ENCODE assay signal across 6 cellular contexts in genomic region chr19:6739884-6740588, GRCh38. TPM values are rescaled to one million over a fixed set of nuclear protein-coding genes. Genes with fewer than 3 reads are reported as not detected.
DNase-seq lines count a peak whose midpoint lies in the region; ATAC-seq and TF ChIP-seq lines count a peak whose summit lies in the region.

No MANE protein-coding gene starts in this region.

- H3K9ac ChIP-seq in endocrine pancreas (ENCODE audit: control insufficient read depth, insufficient read depth, low read length), result peak overlapping the region; percentile 65

- WGBS in sigmoid colon, 2 donors, result 1% methylated on average over 34 of the region's 34 CpGs

- H3K4me1 ChIP-seq in endocrine pancreas (ENCODE audit: control insufficient read depth, insufficient read depth, low read length) (no peaks in the 10 kb centered on the region), sigmoid colon (peaks cover 0 to 86% (median 64%) of the 10 kb centered on the region in 4 donors)

- no peak for TF ChIP-seq EP300 in sigmoid colon (IDR thresholded peaks at IDR 0.05)

- POLR2A ChIA-PET in AG04450 (lab: Yijun Ruan, JAX), result no interaction called here

- no peaks in the 10 kb centered on the region for H3K36me3 ChIP-seq in endocrine pancreas (ENCODE audit: control insufficient read depth, insufficient read depth, low read length)
- H3K36me3 ChIP-seq in sigmoid colon, result peaks cover 4 to 17% (median 5%) of the 10 kb centered on the region in 4 donors

- intact Hi-C loops in sigmoid colon (cut with DNase I), result loop anchor here (2.0 to 10.0 kb wide), 6 partner anchors 108 to 1185 kb away; partner anchors contain the start of genes CTXN1, PNPLA6, SNAPC2 and TNFSF9

- H3K27me3 ChIP-seq in AG04450 (ENCODE audit: control insufficient read depth, insufficient read depth, low read length) (no peaks in the 10 kb centered on the region), endocrine pancreas (ENCODE audit: control insufficient read depth, insufficient read depth, low read length) (no peaks in the 10 kb centered on the region), sigmoid colon (no peaks in the 10 kb centered on the region)

- TF ChIP-seq CTCF in AG04450 (IDR thresholded peaks at IDR 0.05; ENCODE audit: low read depth, low read length) (no peak), sigmoid colon (IDR thresholded peaks at IDR 0.05) (no peak)

- DNase-seq in AG04450 (ENCODE audit: low read depth, low spot score) (no peak), NAMALWA (ENCODE audit: low spot score) (peak; percentile 29), sigmoid colon (no peak), A172 (ENCODE audit: low spot score) (no peak)

- no peak for ATAC-seq in HG02981 (IDR thresholded peaks at IDR 0.05; ENCODE audit: unreplicated experiment)

- H3K4me3 ChIP-seq in AG04450 (ENCODE audit: low read depth, low read length) (peak overlapping the region; percentile 82), endocrine pancreas (ENCODE audit: control insufficient read depth, insufficient read depth, low read length) (no peak overlapping the region), sigmoid colon (peak overlapping the region; percentile 80 to 91 (median 90))

- no peak for TF ChIP-seq POLR2A in sigmoid colon (IDR thresholded peaks at IDR 0.05)

- H3K9me3 ChIP-seq in AG04450 (ENCODE audit: control insufficient read depth, insufficient read depth, low read length), result no peaks in the 10 kb centered on the region; the same call in 1 of the 2 replicates
- no peaks in the 10 kb centered on the region for H3K9me3 ChIP-seq in endocrine pancreas (ENCODE audit: control insufficient read depth, low read length)
- no peaks in the 10 kb centered on the region for H3K9me3 ChIP-seq in sigmoid colon

- H3K27ac ChIP-seq in AG04450 (ENCODE audit: low read depth, low read length) (peak overlapping the region; percentile 31), sigmoid colon (peak overlapping the region; percentile 88 to 97 (median 94))

- CTCF ChIA-PET in AG04450 (lab: Charles Lee), result interaction anchor here (0.6 to 2.7 kb wide), 2 partner anchors 29 to 32 kb away, joined by 6 to 14 read pairs; no protein-coding TSS in a partner anchor

RNA-seq across cellular contexts. Expression of gene TRIP10, which starts 0.6 kb away (rescaled TPM):
- polyA plus RNA-seq in AG04450 (2011; rRNA removed) (27.6 and 29.3 TPM in 2 replicates), sigmoid colon (10 to 100 TPM; 49.5 to 76.7 (median 70.3) TPM)
- 25.3 and 30.5 TPM in 2 replicates for polyA minus RNA-seq in AG04450 (2011; rRNA and poly(A)+ RNA removed)
- total RNA-seq in sigmoid colon, result 100 to 1,000 TPM in 1 of 4 donors, 10 to 100 TPM in 3; 73.1 to 117 (median 90.1) TPM
- 56.2 and 58.3 TPM in 2 replicates for total RNA-seq in A172 (2014; rRNA removed; shearing (Covaris generic))

RNA-seq across cellular contexts. Expression of gene GPR108, which starts 2.7 kb away (rescaled TPM):
- polyA plus RNA-seq in AG04450 (2011; rRNA removed) (34.5 and 50.8 TPM in 2 replicates), sigmoid colon (10 to 100 TPM; 39.0 to 91.1 (median 53.4) TPM)
- 52.0 and 63.3 TPM in 2 replicates for polyA minus RNA-seq in AG04450 (2011; rRNA and poly(A)+ RNA removed)
- 10 to 100 TPM; 44.5 to 67.3 (median 58.8) TPM for total RNA-seq in sigmoid colon
- 57.8 and 62.3 TPM in 2 replicates for total RNA-seq in A172 (2014; rRNA removed; shearing (Covaris generic))

RNA-seq across cellular contexts. Expression of gene C3, which starts 19.6 kb away (rescaled TPM):
- polyA plus RNA-seq in AG04450 (2011; rRNA removed) (1.6 and 1.8 TPM in 2 replicates), sigmoid colon (100 to 1,000 TPM in 1 of 3 donors, 10 to 100 TPM in 1, 1 to 10 TPM in 1; 9.0 to 313 (median 66.7) TPM)
- 2.0 and 5.9 TPM in 2 replicates for polyA minus RNA-seq in AG04450 (2011; rRNA and poly(A)+ RNA removed)
- 1,000 to 10,000 TPM in 1 of 4 donors, 100 to 1,000 TPM in 3; 317 to 1,284 (median 452) TPM for total RNA-seq in sigmoid colon
- total RNA-seq in A172 (2014; rRNA removed; shearing (Covaris generic)), result 0.47 and 1.9 TPM in 2 replicates

RNA-seq across cellular contexts. Expression of gene SH2D3A, which starts 27.2 kb away (rescaled TPM):
- not detected in 2 replicates for polyA plus RNA-seq in AG04450 (2011; rRNA removed)
- not detected in 2 replicates for polyA minus RNA-seq in AG04450 (2011; rRNA and poly(A)+ RNA removed)
- total RNA-seq in sigmoid colon, result under 1 TPM in 1 of 4 donors, not detected in 3; 0.66 TPM
- polyA plus RNA-seq in sigmoid colon, result 10 to 100 TPM; 23.8 to 42.7 (median 30.0) TPM
- total RNA-seq in A172 (2014; rRNA removed; shearing (Covaris generic)), result not detected in 2 replicates

RNA-seq across cellular contexts. Expression of gene VAV1, which starts 32.5 kb away (rescaled TPM):
- polyA plus RNA-seq in AG04450 (2011; rRNA removed) (not detected in 2 replicates), sigmoid colon (10 to 100 TPM in 1 of 3 donors, 1 to 10 TPM in 2; 2.4 to 18.9 (median 3.7) TPM)
- not detected in 2 replicates for polyA minus RNA-seq in AG04450 (2011; rRNA and poly(A)+ RNA removed)
- 1 to 10 TPM; 3.0 to 4.6 (median 4.3) TPM for total RNA-seq in sigmoid colon
- total RNA-seq in A172 (2014; rRNA removed; shearing (Covaris generic)), result 0.14 TPM in 1 of 2 replicates, not detected in the other

Comparison
In these comparisons a context has a peak if more than half of its experiments do, and no peak if none do; other contexts are left out.
1. RNA of gene C3, which starts 19.6 kb away (total RNA-seq): 317 to 1,284 TPM in sigmoid colon; 0.47 to 1.9 TPM in A172; every median in the first group is over 100 times any median in the second.